ENCODE assay signal across 19 cellular contexts in genomic region chr5:125004009-125004408, GRCh38.
DNase-seq lines count a peak whose midpoint lies in the region; ATAC-seq and TF ChIP-seq lines count a peak whose summit lies in the region.
"Had no signal": no experiment of that assay in that cellular context is flagged by ENCODE, and none has a peak within 500 bp of the region (broad histone marks: within the 10 kb centered on the region; RNA-seq: fewer than 3 reads in every experiment).

No MANE protein-coding gene starts in this region.

- H3K9me3 Mint-ChIP-seq in activated CD8-positive, alpha-beta T cell treated with anti-CD3 and anti-CD28 coated beads, Interleukin-2, amount 10 ng/mL, durations not matched to agents 7 days and 5 days (ENCODE audit: insufficient read depth): no peaks in the 10 kb centered on the region

- H3K79me2 ChIP-seq in DOHH2 (ENCODE audit: control insufficient read depth, low read length) (no peaks in the 10 kb centered on the region), SU-DHL-6 (ENCODE audit: insufficient read depth, low read length) (peaks cover 6% of the 10 kb centered on the region; the same call in 1 of the 2 replicates), mesendoderm (ENCODE audit: control insufficient read depth, insufficient read depth, low read length) (no peaks in the 10 kb centered on the region)

- CTCF ChIA-PET in activated CD8-positive, alpha-beta T cell treated with anti-CD3 and anti-CD28 coated beads, Interleukin-2, amount 10 ng/mL, durations not matched to agents 7 days and 5 days (lab: Charles Lee): no interaction called here

- H3F3A ChIP-seq in DOHH2 (ENCODE audit: control insufficient read depth, insufficient read depth) (peaks cover 27% of the 10 kb centered on the region), SU-DHL-6 (ENCODE audit: insufficient read depth) (peaks cover 74% of the 10 kb centered on the region)

- no peak for TF ChIP-seq CTCF in DOHH2 (IDR thresholded peaks at IDR 0.05; ENCODE audit: low read depth, low read length, poor library complexity, severe bottlenecking)
- TF ChIP-seq CTCF in SU-DHL-6 (IDR thresholded peaks at IDR 0.05; ENCODE audit: insufficient read depth, low read length, poor library complexity, severe bottlenecking): no peak

- H2AK5ac ChIP-seq in mesendoderm (ENCODE audit: low read length): no peak overlapping the region

- no peaks in the 10 kb centered on the region for H3K27me3 Mint-ChIP-seq in activated CD8-positive, alpha-beta T cell treated with anti-CD3 and anti-CD28 coated beads, Interleukin-2, amount 10 ng/mL, durations not matched to agents 7 days and 5 days (ENCODE audit: low read depth)
- H3K27me3 Mint-ChIP-seq: CD8-positive, alpha-beta memory T cell; T-helper 17 cell had no signal

- POLR2A ChIA-PET in activated CD8-positive, alpha-beta T cell treated with anti-CD3 and anti-CD28 coated beads, Interleukin-2, amount 10 ng/mL, durations not matched to agents 7 days and 5 days (lab: Charles Lee): no interaction called here

- H4K8ac ChIP-seq in mesendoderm (ENCODE audit: low read depth, low read length): no peak overlapping the region

- no peak for DNase-seq in mesendoderm
- DNase-seq in SK-N-DZ (ENCODE audit: low spot score): no peak
- no peak for DNase-seq in activated CD8-positive, alpha-beta T cell treated with anti-CD3 and anti-CD28 coated beads, Interleukin-2, amount 10 ng/mL, durations not matched to agents 7 days and 5 days
- DNase-seq: BE2C; CD8-positive, alpha-beta memory T cell; GOT3; KG1; MG63; NCI-H2029; NCI-H2171 treated with DMSO at 0.1 percent for 48 hours; NCI-H510A; Peyer's patch; Right ventricle myocardium superior; T-helper 17 cell had no signal

- no peaks in the 10 kb centered on the region for H3K79me1 ChIP-seq in mesendoderm (ENCODE audit: low read length)

- peak overlapping the region; percentile 36 for H2BK15ac ChIP-seq in mesendoderm (replicated peaks; ENCODE audit: low read depth)

- no peak overlapping the region for H3K4ac ChIP-seq in mesendoderm (ENCODE audit: low read depth, low read length)

- H3K9me3 ChIP-seq in DOHH2 (ENCODE audit: control insufficient read depth, insufficient read depth, low read length) (no peaks in the 10 kb centered on the region), HUES64 (ENCODE audit: insufficient read depth, low read depth, low read length) (no peaks in the 10 kb centered on the region), SU-DHL-6 (ENCODE audit: insufficient read depth, low read length) (no peaks in the 10 kb centered on the region)
- H3K9me3 ChIP-seq: BE2C, MG63, Peyer's patch had no signal

- 94% methylated on average over 4 of the region's 5 CpGs for WGBS in HUES64
- no CpG with 5 or more reads among the region's 5 CpGs for WGBS in mesendoderm (ENCODE audit: extremely low coverage, insufficient coverage, low lambda C conversion rate)

- H3K4me2 ChIP-seq in DOHH2 (ENCODE audit: low read length): peak overlapping the region; percentile 93
- H3K4me2 ChIP-seq in SU-DHL-6 (ENCODE audit: low read depth, low read length, poor library complexity, severe bottlenecking): peak overlapping the region; percentile 95
- H3K4me2 ChIP-seq in mesendoderm (ENCODE audit: low read length): no peak overlapping the region

- H3K36me3 ChIP-seq in DOHH2 (ENCODE audit: control insufficient read depth, low read length) (peaks cover 9% of the 10 kb centered on the region; the same call in 1 of the 2 replicates), HUES64 (ENCODE audit: insufficient read depth, low read length) (no peaks in the 10 kb centered on the region), SU-DHL-6 (ENCODE audit: low read length) (no peaks in the 10 kb centered on the region), mesendoderm (ENCODE audit: control insufficient read depth, insufficient read depth, low read length) (no peaks in the 10 kb centered on the region)
- H3K36me3 ChIP-seq: BE2C, MG63, Peyer's patch had no signal

- no peak overlapping the region for H3K18ac ChIP-seq in mesendoderm (ENCODE audit: low read length)

- H2AFZ ChIP-seq in SU-DHL-6 (ENCODE audit: low read depth, low read length, severe bottlenecking): peak overlapping the region; percentile 10

- no peak overlapping the region for H3K23ac ChIP-seq in mesendoderm (ENCODE audit: low read length)

- no peak overlapping the region for H2BK120ac ChIP-seq in mesendoderm (ENCODE audit: low read depth, low read length)

- H3K27me3 ChIP-seq in DOHH2 (ENCODE audit: control insufficient read depth, low read length) (no peaks in the 10 kb centered on the region), HUES64 (ENCODE audit: insufficient read depth, low read length) (no peaks in the 10 kb centered on the region), SU-DHL-6 (ENCODE audit: low read length) (no peaks in the 10 kb centered on the region), mesendoderm (ENCODE audit: insufficient read depth, low read length, poor library complexity) (no peaks in the 10 kb centered on the region)
- H3K27me3 ChIP-seq: BE2C, MG63, Peyer's patch had no signal

- H3K56ac ChIP-seq in mesendoderm (ENCODE audit: low read length): no peak overlapping the region

- H3K9ac ChIP-seq in HUES64 (ENCODE audit: low read depth, low read length): peak overlapping the region; percentile 9; the same call in 1 of the 2 replicates
- peak overlapping the region; percentile 56 for H3K9ac ChIP-seq in SU-DHL-6 (ENCODE audit: low read length)
- H3K9ac ChIP-seq in mesendoderm (ENCODE audit: low read length): no peak overlapping the region

- H3K4me3 ChIP-seq in DOHH2 (ENCODE audit: low read length) (no peak overlapping the region), HUES64 (ENCODE audit: low read length) (no peak overlapping the region), SU-DHL-6 (ENCODE audit: insufficient read depth, low read length, poor library complexity, severe bottlenecking) (peak overlapping the region; percentile 35), mesendoderm (ENCODE audit: low read length) (no peak overlapping the region)
- H3K4me3 ChIP-seq: MG63, Peyer's patch had no signal

- no peaks in the 10 kb centered on the region for H3K36me3 Mint-ChIP-seq in activated CD8-positive, alpha-beta T cell treated with anti-CD3 and anti-CD28 coated beads, Interleukin-2, amount 10 ng/mL, durations not matched to agents 7 days and 5 days (ENCODE audit: low read depth)
- H3K36me3 Mint-ChIP-seq: CD8-positive, alpha-beta memory T cell had no signal

- H2BK5ac ChIP-seq in mesendoderm (ENCODE audit: low read length): no peak overlapping the region

- H3K9me2 ChIP-seq in DOHH2 (replicated peaks; ENCODE audit: control insufficient read depth, low read length) (no peaks in the 10 kb centered on the region), SU-DHL-6 (replicated peaks; ENCODE audit: insufficient read depth, low read length) (no peaks in the 10 kb centered on the region)

- peak overlapping the region; percentile 93 for H3K27ac ChIP-seq in DOHH2 (ENCODE audit: low read depth, low read length)
- H3K27ac ChIP-seq in HUES64 (ENCODE audit: low read depth, low read length): peak overlapping the region; percentile 24; the same call in 1 of the 2 replicates
- H3K27ac ChIP-seq in SU-DHL-6 (ENCODE audit: low read depth, low read length): peak overlapping the region; percentile 100
- H3K27ac ChIP-seq in mesendoderm (ENCODE audit: low read depth, low read length): no peak overlapping the region
- H3K27ac ChIP-seq: Peyer's patch had no signal

- H3K4me1 Mint-ChIP-seq in activated CD8-positive, alpha-beta T cell treated with anti-CD3 and anti-CD28 coated beads, Interleukin-2, amount 10 ng/mL, durations not matched to agents 7 days and 5 days (ENCODE audit: low read depth): peaks cover 3% of the 10 kb centered on the region
- H3K4me1 Mint-ChIP-seq: T-helper 17 cell had no signal

- ATAC-seq in GM21526 (IDR thresholded peaks at IDR 0.05; ENCODE audit: low FRiP score, unreplicated experiment): no peak
- ATAC-seq in activated CD8-positive, alpha-beta T cell treated with anti-CD3 and anti-CD28 coated beads, Interleukin-2, amount 10 ng/mL, durations not matched to agents 7 days and 5 days: no peak
- ATAC-seq: SK-N-SH treated with all-trans-retinoic acid at 6 μM for 48 hours, T-helper 17 cell had no signal

- no peak overlapping the region for H4K5ac ChIP-seq in mesendoderm (ENCODE audit: low read length)

- H3K4me3 Mint-ChIP-seq in activated CD8-positive, alpha-beta T cell treated with anti-CD3 and anti-CD28 coated beads, Interleukin-2, amount 10 ng/mL, durations not matched to agents 7 days and 5 days: no peak overlapping the region
- H3K4me3 Mint-ChIP-seq: CD8-positive, alpha-beta memory T cell; T-helper 17 cell had no signal

- H4K20me1 ChIP-seq in DOHH2 (ENCODE audit: control insufficient read depth, insufficient read depth, low read depth, low read length) (no peaks in the 10 kb centered on the region), SU-DHL-6 (ENCODE audit: low read depth, low read length) (no peaks in the 10 kb centered on the region)

- no peak overlapping the region for H3K27ac Mint-ChIP-seq in activated CD8-positive, alpha-beta T cell treated with anti-CD3 and anti-CD28 coated beads, Interleukin-2, amount 10 ng/mL, durations not matched to agents 7 days and 5 days
- H3K27ac Mint-ChIP-seq: CD8-positive, alpha-beta memory T cell; T-helper 17 cell had no signal

- H3K4me1 ChIP-seq in DOHH2 (ENCODE audit: control insufficient read depth, low read length): peaks cover 95% of the 10 kb centered on the region
- H3K4me1 ChIP-seq in HUES64 (ENCODE audit: insufficient read depth, low read length): peaks cover 63% of the 10 kb centered on the region
- peaks cover 2% of the 10 kb centered on the region for H3K4me1 ChIP-seq in mesendoderm (ENCODE audit: control insufficient read depth, low read depth, low read length)
